ENCODE assay signal across 22 cellular contexts in genomic region chr12:58895053-58895452, GRCh38. TPM values are rescaled to one million over a fixed set of nuclear protein-coding genes. Genes with fewer than 3 reads are reported as not detected.
DNase-seq lines count a peak whose midpoint lies in the region; ATAC-seq and TF ChIP-seq lines count a peak whose summit lies in the region.
"Had no signal": no experiment of that assay in that cellular context is flagged by ENCODE, and none has a peak within 500 bp of the region (broad histone marks: within the 10 kb centered on the region; RNA-seq: fewer than 3 reads in every experiment).

No MANE protein-coding gene starts in this region.

- no peak overlapping the region for H3K14ac ChIP-seq in IMR-90 (replicated peaks; ENCODE audit: low read depth, low read length)

- no peak overlapping the region for H3K56ac ChIP-seq in IMR-90 (ENCODE audit: extremely low read depth, insufficient read depth, low read length)

- no peak overlapping the region for H2AFZ ChIP-seq in IMR-90 (replicated peaks; ENCODE audit: low read length, poor library complexity)

- peaks cover 50% of the 10 kb centered on the region for H4K20me1 ChIP-seq in IMR-90 (ENCODE audit: insufficient read depth, low read length)

- H3K36me3 ChIP-seq in IMR-90 (ENCODE audit: control insufficient read depth, insufficient read depth, low read length) (peaks cover 13% of the 10 kb centered on the region), endodermal cell (ENCODE audit: control insufficient read depth, insufficient read depth, low read length) (peaks cover 97% of the 10 kb centered on the region)
- H3K36me3 ChIP-seq: BE2C, neutrophil had no signal

- BruUV-seq in Calu3 (replicated peaks; lab: Mats Ljungman, UMichigan) (no TSS peak), IMR-90 (replicated peaks; lab: Mats Ljungman, UMichigan) (no TSS peak)

- H2BK15ac ChIP-seq in IMR-90 (ENCODE audit: low read depth, low read length), result no peak overlapping the region

- H4K5ac ChIP-seq in IMR-90 (ENCODE audit: low read depth, low read length), result no peak overlapping the region

- H3K27ac ChIP-seq in IMR-90 (ENCODE audit: insufficient read depth, low read length) (no peak overlapping the region), endodermal cell (ENCODE audit: low read depth, low read length) (no peak overlapping the region)
- H3K27ac ChIP-seq: neutrophil had no signal

- peaks cover 91% of the 10 kb centered on the region for H3K4me1 Mint-ChIP-seq in Calu3 (ENCODE audit: low read depth, unreplicated experiment)
- peaks cover 51% of the 10 kb centered on the region for H3K4me1 Mint-ChIP-seq in endodermal cell
- peaks cover 71% of the 10 kb centered on the region for H3K4me1 Mint-ChIP-seq in nephron
- no peaks in the 10 kb centered on the region for H3K4me1 Mint-ChIP-seq in activated CD4-positive, alpha-beta T cell treated with anti-CD3 and anti-CD28 coated beads for 36 hours
- H3K4me1 Mint-ChIP-seq: activated B cell treated with CpG ODN at 0.5 μM for 24 hours had no signal

- TF ChIP-seq RAD21 in IMR-90 (IDR thresholded peaks at IDR 0.05; ENCODE audit: low read length), result no peak

- H3K4me3 ChIP-seq in IMR-90 (ENCODE audit: insufficient read depth, low read depth, low read length), result no peak overlapping the region
- no peak overlapping the region for H3K4me3 ChIP-seq in endodermal cell (ENCODE audit: low read length)
- H3K4me3 ChIP-seq: skin epidermis had no signal

- peak overlapping the region; percentile 61 for H2AK9ac ChIP-seq in IMR-90 (replicated peaks; ENCODE audit: low read depth, low read length, poor library complexity)

- H4K91ac ChIP-seq in IMR-90 (ENCODE audit: insufficient read depth, low read depth, low read length), result no peak overlapping the region

- H2BK5ac ChIP-seq in IMR-90 (ENCODE audit: low read depth, low read length, poor library complexity, severe bottlenecking), result no peak overlapping the region

- TF ChIP-seq CTCF in Calu3 (IDR thresholded peaks at IDR 0.05; ENCODE audit: unreplicated experiment), result no peak
- no peak for TF ChIP-seq CTCF in IMR-90 (conservative IDR thresholded peaks at IDR 0.05; ENCODE audit: low read depth, low read length)
- no peak for TF ChIP-seq CTCF in endodermal cell (conservative IDR thresholded peaks at IDR 0.05)
- TF ChIP-seq CTCF in nephron (IDR thresholded peaks at IDR 0.05; ENCODE audit: unreplicated experiment in 3 of 3), result no peak

- ATAC-seq in IMR-90 (ENCODE audit: low read depth), result no peak
- ATAC-seq in activated CD4-positive, alpha-beta T cell treated with anti-CD3 and anti-CD28 coated beads for 36 hours, result no peak

- no peak for TF ChIP-seq POLR2A in IMR-90 (IDR thresholded peaks at IDR 0.05; ENCODE audit: low read depth, low read length)
- no peak for TF ChIP-seq POLR2A in erythroblast (IDR thresholded peaks at IDR 0.05; ENCODE audit: low read length)

- no peak overlapping the region for H2BK120ac ChIP-seq in IMR-90 (ENCODE audit: low read depth, low read length)

- H3K4me1 ChIP-seq in IMR-90 (ENCODE audit: control insufficient read depth, insufficient read depth, low read length), result peaks cover 5% of the 10 kb centered on the region
- peaks cover 5% of the 10 kb centered on the region for H3K4me1 ChIP-seq in endodermal cell (ENCODE audit: control insufficient read depth, insufficient read depth, low read length)
- H3K4me1 ChIP-seq: BE2C had no signal

- H3K27me3 ChIP-seq in IMR-90 (ENCODE audit: control insufficient read depth, insufficient read depth, low read length), result no peaks in the 10 kb centered on the region
- no peaks in the 10 kb centered on the region for H3K27me3 ChIP-seq in endodermal cell (ENCODE audit: control insufficient read depth, insufficient read depth, low read length, poor library complexity, severe bottlenecking)
- H3K27me3 ChIP-seq: BE2C, neutrophil had no signal

- H3K18ac ChIP-seq in IMR-90 (ENCODE audit: low read depth, low read length), result no peak overlapping the region

- H3K23ac ChIP-seq in IMR-90 (ENCODE audit: low read depth, low read length), result no peak overlapping the region

- intact Hi-C loops in Calu3 (cut with micrococcal nuclease; ENCODE audit: unreplicated experiment), result loop anchor here (10.0 kb wide), 1 partner anchor 350 kb away; no protein-coding TSS in a partner anchor
- intact Hi-C loops in IMR-90 (cut with micrococcal nuclease), result no loop called here
- intact Hi-C loops in activated CD4-positive, alpha-beta T cell treated with anti-CD3 and anti-CD28 coated beads for 36 hours (cut with DNase I, micrococcal nuclease), result no loop called here

- dilution Hi-C loops in IMR-90 (cut with HindIII; ENCODE audit: low sequenced_read_pairs, unreplicated experiment), result no loop called here

- H3K27ac Mint-ChIP-seq in Calu3 (ENCODE audit: unreplicated experiment) (peak overlapping the region; percentile 53), endodermal cell (peak overlapping the region; percentile 2), nephron (peak overlapping the region; percentile 13 to 72 (median 23))
- no peak overlapping the region for H3K27ac Mint-ChIP-seq in activated CD4-positive, alpha-beta T cell treated with anti-CD3 and anti-CD28 coated beads for 36 hours
- H3K27ac Mint-ChIP-seq: activated B cell treated with CpG ODN at 0.5 μM for 24 hours; activated naive CD8-positive, alpha-beta T cell had no signal

- peaks cover 9% of the 10 kb centered on the region; the same call in 1 of the 2 replicates for H3K9me1 ChIP-seq in IMR-90 (ENCODE audit: insufficient read depth, low read length)

- peaks cover 35 to 54% of the 10 kb centered on the region in 2 experiments for H3K79me1 ChIP-seq in IMR-90 (ENCODE audit: low read depth in 1 of 2, low read length in 2 of 2)

- H3K9me3 ChIP-seq in IMR-90 (ENCODE audit: control insufficient read depth, insufficient read depth, low read length) (no peaks in the 10 kb centered on the region), endodermal cell (ENCODE audit: control insufficient read depth, low read length) (no peaks in the 10 kb centered on the region)
- H3K9me3 ChIP-seq: BE2C, neutrophil had no signal

- 80% methylated on average over 1 of the region's 4 CpGs; no CpG with 5 or more reads in 1 of the 2 experiments for WGBS in IMR-90 (ENCODE audit: extremely low coverage in 2 of 2, insufficient read length in 1 of 2), 2 experiments
- 94% methylated on average over 4 of the region's 4 CpGs for WGBS in endodermal cell (ENCODE audit: insufficient coverage in 1 of 2, insufficient read length in 1 of 2), 2 experiments

- no peak overlapping the region for H3K4ac ChIP-seq in IMR-90 (ENCODE audit: low read depth, low read length)

- CTCF ChIA-PET in Calu3 (lab: Charles Lee), result no interaction called here
- CTCF ChIA-PET in IMR-90 (lab: Yijun Ruan, JAX), result interaction anchor here (0.5 to 1.1 kb wide), 2 partner anchors 11 to 634 kb away, joined by 3 to 4 read pairs; no protein-coding TSS in a partner anchor
- CTCF ChIA-PET in activated CD4-positive, alpha-beta T cell treated with anti-CD3 and anti-CD28 coated beads for 36 hours (lab: Charles Lee), result no interaction called here

- in situ Hi-C loops in IMR-90 (cut with MboI; ENCODE audit: low sequenced_read_pairs), result loop anchor here (25.0 kb wide), 1 partner anchor 908 kb away; no protein-coding TSS in a partner anchor

- peak overlapping the region; percentile 1; the same call in 1 of the 2 replicates for H2AK5ac ChIP-seq in IMR-90 (ENCODE audit: low read depth, low read length)

- H3K9ac ChIP-seq in IMR-90 (ENCODE audit: low read depth, low read length) (no peak overlapping the region), endodermal cell (ENCODE audit: extremely low read depth, low read length, poor library complexity, severe bottlenecking) (no peak overlapping the region)

- H2BK20ac ChIP-seq in IMR-90 (ENCODE audit: low read depth, low read length), result no peak overlapping the region

- DNase-seq in Calu3 (no peak), IMR-90 (no peak), endodermal cell (no peak), erythroblast (lab: John Stamatoyannopoulos, UW) (no peak), NCI-H510A treated with DMSO at 0.1 percent for 48 hours (lab: John Stamatoyannopoulos, UW) (no peak), NCI-H748 treated with DMSO at 0.1 percent for 48 hours (lab: John Stamatoyannopoulos, UW) (no peak)
- no peak for DNase-seq in activated CD4-positive, alpha-beta T cell treated with anti-CD3 and anti-CD28 coated beads for 36 hours
- DNase-seq: activated B cell treated with CpG ODN at 0.5 μM for 24 hours; activated CD4-positive, alpha-beta T cell treated with anti-CD3 and anti-CD28 coated beads, Interleukin-2, amount 50 U/mL, for 48 hours; BE2C; effector memory CD4-positive, alpha-beta T cell; kidney; NCI-H1048; NCI-H187 treated with DMSO at 0.1 percent for 48 hours; NCI-H2227 treated with DMSO at 0.1 percent for 48 hours; stimulated activated CD4-positive, alpha-beta T cell treated with anti-CD3 and anti-CD28 coated beads, Interleukin-1b, Interleukin-23, amount 100 ng/mL, for 48 hours; T-helper 9 cell had no signal

- H3K27me3 Mint-ChIP-seq in Calu3 (ENCODE audit: unreplicated experiment), result no peaks in the 10 kb centered on the region
- H3K27me3 Mint-ChIP-seq in endodermal cell (ENCODE audit: insufficient read depth), result no peaks in the 10 kb centered on the region
- no peaks in the 10 kb centered on the region for H3K27me3 Mint-ChIP-seq in nephron (ENCODE audit: low read depth)
- no peaks in the 10 kb centered on the region for H3K27me3 Mint-ChIP-seq in activated CD4-positive, alpha-beta T cell treated with anti-CD3 and anti-CD28 coated beads for 36 hours
- H3K27me3 Mint-ChIP-seq: activated B cell treated with CpG ODN at 0.5 μM for 24 hours; activated naive CD8-positive, alpha-beta T cell had no signal

- POLR2A ChIA-PET in IMR-90 (lab: Charles Lee; ENCODE audit: unreplicated experiment), result no interaction called here
- POLR2A ChIA-PET in activated CD4-positive, alpha-beta T cell treated with anti-CD3 and anti-CD28 coated beads for 36 hours (lab: Charles Lee), result no interaction called here

- H3K4me3 Mint-ChIP-seq in Calu3 (ENCODE audit: low read depth, unreplicated experiment) (peak overlapping the region; percentile 61), endodermal cell (no peak overlapping the region), nephron (no peak overlapping the region)
- H3K4me3 Mint-ChIP-seq in activated CD4-positive, alpha-beta T cell treated with anti-CD3 and anti-CD28 coated beads for 36 hours, result no peak overlapping the region
- H3K4me3 Mint-ChIP-seq: activated B cell treated with CpG ODN at 0.5 μM for 24 hours; activated naive CD8-positive, alpha-beta T cell had no signal

- peaks cover 88% of the 10 kb centered on the region for H3K36me3 Mint-ChIP-seq in Calu3 (ENCODE audit: insufficient read depth, unreplicated experiment)
- H3K36me3 Mint-ChIP-seq in endodermal cell (ENCODE audit: low read depth), result peaks cover 79% of the 10 kb centered on the region
- peaks cover 72% of the 10 kb centered on the region for H3K36me3 Mint-ChIP-seq in nephron (ENCODE audit: low read depth)
- H3K36me3 Mint-ChIP-seq in activated CD4-positive, alpha-beta T cell treated with anti-CD3 and anti-CD28 coated beads for 36 hours (ENCODE audit: low read depth), result no peaks in the 10 kb centered on the region
- H3K36me3 Mint-ChIP-seq: activated naive CD8-positive, alpha-beta T cell had no signal

- no peak overlapping the region for H4K8ac ChIP-seq in IMR-90 (ENCODE audit: low read depth in 2 of 2, low read length in 2 of 2)

- no peak overlapping the region for H3K4me2 ChIP-seq in IMR-90 (ENCODE audit: low read depth, low read length)

- H3K9me3 Mint-ChIP-seq in Calu3 (ENCODE audit: low read depth, unreplicated experiment), result no peaks in the 10 kb centered on the region
- no peaks in the 10 kb centered on the region for H3K9me3 Mint-ChIP-seq in endodermal cell
- H3K9me3 Mint-ChIP-seq in nephron, result no peaks in the 10 kb centered on the region
- no peaks in the 10 kb centered on the region for H3K9me3 Mint-ChIP-seq in activated CD4-positive, alpha-beta T cell treated with anti-CD3 and anti-CD28 coated beads for 36 hours (ENCODE audit: low read depth)
- H3K9me3 Mint-ChIP-seq: activated B cell treated with CpG ODN at 0.5 μM for 24 hours had no signal

RNA-seq across cellular contexts. Expression of gene LRIG3, which starts 25.3 kb away (rescaled TPM):
- total RNA-seq in Calu3 (2022) (261 and 357 TPM in 2 replicates), IMR-90 (2012; rRNA removed) (63.9 and 71.2 TPM in 2 replicates), endodermal cell (100 to 1,000 TPM; 196 to 367 TPM)
- 23.6 and 26.4 TPM in 2 replicates for polyA plus RNA-seq in IMR-90 (2012; rRNA removed)
- 17.8 and 17.9 TPM in 2 replicates for polyA plus RNA-seq in IMR-90 (2012; cell fraction: cytosol; rRNA removed)
- polyA plus RNA-seq in IMR-90 (2012; cell fraction: nucleus; rRNA removed; ENCODE audit: low replicate concordance), result 42.5 and 141 TPM in 2 replicates
- 79.3 TPM for polyA plus RNA-seq in endodermal cell (2013, experiment 1 of 2)
- polyA plus RNA-seq in endodermal cell (2013, experiment 2 of 2), result 93.8 TPM
- under 1 TPM; 0.09 to 0.14 TPM for total RNA-seq in activated CD4-positive, alpha-beta T cell treated with anti-CD3 and anti-CD28 coated beads for 36 hours
- total RNA-seq: activated B cell treated with CpG ODN at 0.5 μM for 24 hours, OCI-LY7 had no signal

Comparison
In these comparisons a context has a peak if more than half of its experiments do, and no peak if none do; other contexts are left out.
1. RNA of gene LRIG3, which starts 25.3 kb away (total RNA-seq): 196 to 367 TPM in endodermal cell, 261 to 357 TPM in Calu3 and 63.9 to 71.2 TPM in IMR-90; 0.09 to 0.14 TPM in activated CD4-positive, alpha-beta T cell treated with anti-CD3 and anti-CD28 coated beads for 36 hours; every median in the first group is over 10 times any median in the second.